ENCODE assay signal across 19 cellular contexts in the genomic region with DNA sequence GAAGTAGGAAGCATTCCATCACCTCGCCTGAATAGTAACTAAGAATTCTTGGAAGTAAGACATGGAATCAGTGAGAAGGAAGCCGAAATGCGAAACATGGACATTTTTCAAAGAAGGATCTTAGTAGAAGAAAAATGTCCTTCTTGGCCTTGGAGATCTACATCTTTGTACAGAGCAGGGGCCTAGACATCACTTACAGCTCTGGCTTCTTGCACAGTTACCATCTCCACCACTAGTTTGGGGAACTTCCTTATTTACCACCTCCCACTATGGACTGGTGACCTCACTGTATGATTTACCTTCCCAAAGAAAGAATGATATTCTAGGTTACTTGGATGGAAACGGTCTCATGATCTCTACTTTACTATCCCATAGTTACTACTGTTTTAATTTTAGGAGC. TPM values are rescaled to one million over a fixed set of nuclear protein-coding genes. Genes with fewer than 3 reads are reported as not detected.
DNase-seq lines count a peak whose midpoint lies in the region; ATAC-seq and TF ChIP-seq lines count a peak whose summit lies in the region.
"Had no signal": no experiment of that assay in that cellular context is flagged by ENCODE, and none has a peak within 500 bp of the region (broad histone marks: within the 10 kb centered on the region; RNA-seq: fewer than 3 reads in every experiment).

No MANE protein-coding gene starts in this region.

- no peak for TF ChIP-seq POLR2A in NB4 (IDR thresholded peaks at IDR 0.05; ENCODE audit: extremely low read depth, insufficient read length)

- H3K4me3 Mint-ChIP-seq in activated T-helper 17 cell treated with anti-CD3 and anti-CD28 coated beads, Interleukin-2, amount 50 U/mL, for 72 hours: no peak overlapping the region
- peak overlapping the region; percentile 33 for H3K4me3 Mint-ChIP-seq in natural killer cell

- intact Hi-C loops in natural killer cell (cut with micrococcal nuclease) (no loop called here), left colon (cut with DNase I, micrococcal nuclease) (no loop called here)

- no peak overlapping the region for H3K4me3 ChIP-seq in NB4 (ENCODE audit: low read depth, low read length)
- H3K4me3 ChIP-seq: colonic mucosa, SJCRH30 had no signal

- ATAC-seq in activated T-helper 17 cell treated with anti-CD3 and anti-CD28 coated beads, Interleukin-2, amount 50 U/mL, for 72 hours (replicated peaks): no peak
- ATAC-seq in natural killer cell (no peak), HG02970 (IDR thresholded peaks at IDR 0.05; ENCODE audit: low FRiP score, unreplicated experiment) (no peak), GM19452 (IDR thresholded peaks at IDR 0.05; ENCODE audit: unreplicated experiment) (no peak), left colon (no peak)
- ATAC-seq: stimulated activated naive CD8-positive, alpha-beta T cell treated with anti-CD3 and anti-CD28 coated beads, Interleukin-15, Interleukin-2, amounts not matched to agents 100 U/mL and 50 U/mL, for 24 hours had no signal

- TF ChIP-seq CTCF in NB4 (IDR thresholded peaks at IDR 0.05; ENCODE audit: low read depth, low read length) (no peak), natural killer cell (IDR thresholded peaks at IDR 0.05) (no peak)

- peaks cover 32% of the 10 kb centered on the region for H3K4me1 Mint-ChIP-seq in activated T-helper 17 cell treated with anti-CD3 and anti-CD28 coated beads, Interleukin-2, amount 50 U/mL, for 72 hours
- H3K4me1 Mint-ChIP-seq in natural killer cell: peaks cover 39 to 47% of the 10 kb centered on the region in 2 donors

- H3K36me3 Mint-ChIP-seq in activated T-helper 17 cell treated with anti-CD3 and anti-CD28 coated beads, Interleukin-2, amount 50 U/mL, for 72 hours (ENCODE audit: low read depth): no peaks in the 10 kb centered on the region
- H3K36me3 Mint-ChIP-seq in natural killer cell: no peaks in the 10 kb centered on the region

- peak overlapping the region; percentile 90 for H3K27ac Mint-ChIP-seq in activated T-helper 17 cell treated with anti-CD3 and anti-CD28 coated beads, Interleukin-2, amount 50 U/mL, for 72 hours
- peak overlapping the region; percentile 50 to 85 for H3K27ac Mint-ChIP-seq in natural killer cell

- H3K9me3 Mint-ChIP-seq in activated T-helper 17 cell treated with anti-CD3 and anti-CD28 coated beads, Interleukin-2, amount 50 U/mL, for 72 hours: peaks cover 4% of the 10 kb centered on the region
- no peaks in the 10 kb centered on the region for H3K9me3 Mint-ChIP-seq in natural killer cell

- H3K27me3 Mint-ChIP-seq in activated T-helper 17 cell treated with anti-CD3 and anti-CD28 coated beads, Interleukin-2, amount 50 U/mL, for 72 hours: no peaks in the 10 kb centered on the region
- no peaks in the 10 kb centered on the region for H3K27me3 Mint-ChIP-seq in natural killer cell (ENCODE audit: low read depth in 2 of 2)
- H3K27me3 Mint-ChIP-seq: CD4-positive, CD25-positive, alpha-beta regulatory T cell had no signal

- DNase-seq in SIG-M5 treated with dmso at 0.1 percent for 504 hours (lab: John Stamatoyannopoulos, UW; ENCODE audit: unreplicated experiment) (peak; percentile 57), SIG-M5 (lab: John Stamatoyannopoulos, UW) (no peak), NB4 (ENCODE audit: low read depth) (peak; percentile 64), natural killer cell (no peak), left colon (no peak)
- DNase-seq: activated gamma-delta T cell; CD4-positive, CD25-positive, alpha-beta regulatory T cell; colonic mucosa; EL; erythroblast; NCI-H1436 treated with DMSO at 0.1 percent for 48 hours; NCI-H226; SJCRH30; stimulated activated CD4-positive, alpha-beta T cell treated with anti-CD3 and anti-CD28 coated beads, Interleukin-12 subunit alpha, Interleukin-12 subunit beta, amount 100 ng/mL, for 4 hours; stimulated activated naive CD8-positive, alpha-beta T cell treated with anti-CD3 and anti-CD28 coated beads, Interleukin-15, Interleukin-2, amounts not matched to agents 100 U/mL and 50 U/mL, for 24 hours had no signal

RNA-seq across cellular contexts. Expression of a gene that starts 15.7 kb away (rescaled TPM):
- 1 to 10 TPM; 5.1 to 9.4 TPM for total RNA-seq in activated T-helper 17 cell treated with anti-CD3 and anti-CD28 coated beads, Interleukin-2, amount 50 U/mL, for 72 hours
- total RNA-seq in natural killer cell (10 to 100 TPM in 2 of 3 donors, 1 to 10 TPM in 1; 9.3 to 13.8 (median 13.4) TPM), left colon (1 to 10 TPM in 1 of 2 donors, under 1 TPM in 1; 0.46 to 1.3 TPM)
- total RNA-seq: pulmonary artery endothelial cell had no signal

RNA-seq across cellular contexts. Expression of a gene that starts 35.4 kb away (rescaled TPM):
- total RNA-seq in activated T-helper 17 cell treated with anti-CD3 and anti-CD28 coated beads, Interleukin-2, amount 50 U/mL, for 72 hours: 10 to 100 TPM; 71.2 to 76.5 TPM
- total RNA-seq in natural killer cell (10 to 100 TPM; 15.8 to 24.3 (median 18.5) TPM), left colon (10 to 100 TPM; 22.9 to 23.1 TPM)

RNA-seq across cellular contexts. Expression of a gene that starts 35.8 kb away (rescaled TPM):
- 100 to 1,000 TPM in 1 of 2 donors, 10 to 100 TPM in 1; 86.3 to 112 TPM for total RNA-seq in activated T-helper 17 cell treated with anti-CD3 and anti-CD28 coated beads, Interleukin-2, amount 50 U/mL, for 72 hours
- total RNA-seq in natural killer cell (1 to 10 TPM; 1.5 to 2.9 (median 2.0) TPM), left colon (10 to 100 TPM; 13.3 to 21.1 TPM)

RNA-seq across cellular contexts. Expression of a gene that starts 40.6 kb away (rescaled TPM):
- 10 to 100 TPM; 62.4 to 80.0 TPM for total RNA-seq in activated T-helper 17 cell treated with anti-CD3 and anti-CD28 coated beads, Interleukin-2, amount 50 U/mL, for 72 hours
- total RNA-seq in natural killer cell: 10 to 100 TPM; 81.5 to 89.1 (median 83.4) TPM
- total RNA-seq in left colon: 10 to 100 TPM; 65.5 to 71.5 TPM

Comparison
In these comparisons a context has a peak if more than half of its experiments do, and no peak if none do; other contexts are left out.
1. DNase-seq: peak in SIG-M5 treated with dmso at 0.1 percent for 504 hours (single experiment) and NB4 (single experiment); none in SIG-M5 (single experiment), natural killer cell (single experiment) and left colon (0 of 2).